In the genomic region with DNA sequence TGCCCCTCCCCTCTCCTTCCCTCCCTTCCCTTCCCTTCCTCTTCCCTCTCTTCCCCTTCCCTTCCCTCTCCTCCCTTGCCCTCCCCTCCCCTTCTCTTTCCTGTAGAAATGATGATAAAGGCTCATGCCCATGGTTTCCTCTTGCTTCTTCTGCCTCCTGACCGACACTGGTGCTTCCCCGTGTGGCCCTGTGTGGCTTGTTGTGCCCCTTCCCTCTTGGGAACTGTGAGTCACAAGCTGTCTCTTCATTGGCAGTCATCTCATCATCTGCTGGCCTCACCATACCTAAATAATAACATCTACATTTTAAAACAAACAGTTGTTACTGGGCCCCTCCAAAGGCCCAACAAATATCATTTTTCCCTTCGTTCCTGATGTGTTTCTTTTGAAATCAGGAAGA, we compare ENCODE assay signal across 18 cellular contexts. TPM values are rescaled to one million over a fixed set of nuclear protein-coding genes. Genes with fewer than 3 reads are reported as not detected.
A peak's percentile ranks its signal among the peaks of the same experiment; 100 is the strongest.
DNase-seq lines count a peak whose midpoint lies in the region; ATAC-seq and TF ChIP-seq lines count a peak whose summit lies in the region.
"Had no signal": no experiment of that assay in that cellular context is flagged by ENCODE, and none has a peak within 500 bp of the region (broad histone marks: within the 10 kb centered on the region; RNA-seq: fewer than 3 reads in every experiment).

No MANE protein-coding gene starts in this region.

- H3K79me2 ChIP-seq in fibroblast of lung (ENCODE audit: control insufficient read depth, insufficient read depth, low read length) = no peaks in the 10 kb centered on the region

- H3K27ac ChIP-seq in AG04450 (ENCODE audit: low read depth, low read length) = peak overlapping the region; percentile 97
- peak overlapping the region; percentile 68 for H3K27ac ChIP-seq in fibroblast of lung (ENCODE audit: insufficient read depth, low read length)
- H3K27ac ChIP-seq: adrenal gland, ovary, RWPE1 had no signal

- H2AFZ ChIP-seq in fibroblast of lung (ENCODE audit: low read length) = peak overlapping the region; percentile 75

- H3K9me3 ChIP-seq in AG04450 (ENCODE audit: control insufficient read depth, insufficient read depth, low read length) (no peaks in the 10 kb centered on the region), fibroblast of lung (ENCODE audit: control insufficient read depth, insufficient read depth, low read depth, low read length) (no peaks in the 10 kb centered on the region)
- H3K9me3 ChIP-seq: adrenal gland, ovary had no signal

- H3K4me3 ChIP-seq in AG04450 (ENCODE audit: low read depth, low read length) (no peak overlapping the region), fibroblast of lung (replicated peaks in 1 of 4; ENCODE audit: control extremely low read depth in 1 of 4, insufficient read depth in 1 of 4, low read depth in 3 of 4, low read length in 4 of 4) (no peak overlapping the region)
- H3K4me3 ChIP-seq: adrenal gland, ovary had no signal

- ATAC-seq in GM18861 (IDR thresholded peaks at IDR 0.05; ENCODE audit: unreplicated experiment) (peak; percentile 88), HG03196 (IDR thresholded peaks at IDR 0.05; ENCODE audit: unreplicated experiment) (peak; percentile 66), GM21526 (IDR thresholded peaks at IDR 0.05; ENCODE audit: low FRiP score, unreplicated experiment) (no peak)
- ATAC-seq: left lobe of liver had no signal

- no peaks in the 10 kb centered on the region for H3K36me3 ChIP-seq in fibroblast of lung (ENCODE audit: control insufficient read depth, insufficient read depth, low read length)
- H3K36me3 ChIP-seq: adrenal gland, ovary had no signal

- POLR2A ChIA-PET in AG04450 (lab: Yijun Ruan, JAX) = interaction anchor here (0.8 to 1.2 kb wide), 3 partner anchors 11 to 14 kb away, joined by 3 to 6 read pairs (median 3); a partner anchor contains a TSS

- H3K27me3 ChIP-seq in AG04450 (ENCODE audit: control insufficient read depth, insufficient read depth, low read length) (no peaks in the 10 kb centered on the region), fibroblast of lung (ENCODE audit: control insufficient read depth, insufficient read depth, low read length) (no peaks in the 10 kb centered on the region)
- H3K27me3 ChIP-seq: adrenal gland, ovary had no signal

- no peak overlapping the region for H3K9ac ChIP-seq in fibroblast of lung (ENCODE audit: insufficient read depth, low read length)

- no peaks in the 10 kb centered on the region for H4K20me1 ChIP-seq in fibroblast of lung (ENCODE audit: control insufficient read depth, extremely low read depth, insufficient read depth, low read length)

- DNase-seq in AG04450 (ENCODE audit: low read depth, low spot score) (no peak), fibroblast of lung (ENCODE audit: low read depth in 2 of 2) (no peak), inferior parietal cortex (ENCODE audit: extremely low spot score) (no peak), SKM-1 (lab: John Stamatoyannopoulos, UW; ENCODE audit: unreplicated experiment) (no peak), iPS-NIHi11 (ENCODE audit: low spot score) (no peak)
- DNase-seq: activated CD4-positive, CD25-positive, alpha-beta regulatory T cell treated with anti-CD3 and anti-CD28 coated beads, Interleukin-2, amount 50 U/mL, for 72 hours; adrenal gland; GDM1; H7; KG1; NCI-H1417; NCI-H2227 treated with DMSO at 0.1 percent for 48 hours; ovary had no signal

- CTCF ChIA-PET in AG04450 (lab: Charles Lee) = interaction anchor here (0.6 to 2.4 kb wide), 2 partner anchors 12 to 177 kb away, joined by 6 to 15 read pairs; a partner anchor contains a TSS

- H3K4me1 ChIP-seq in fibroblast of lung (ENCODE audit: control insufficient read depth, extremely low read depth, insufficient read depth, low read length) = peaks cover 12% of the 10 kb centered on the region
- H3K4me1 ChIP-seq: adrenal gland had no signal

- H3K4me2 ChIP-seq in fibroblast of lung (ENCODE audit: extremely low read depth, insufficient read depth, low read length) = no peak overlapping the region

- no peak for TF ChIP-seq CTCF in AG04450 (IDR thresholded peaks at IDR 0.05; ENCODE audit: low read depth, low read length)
- no peak for TF ChIP-seq CTCF in fibroblast of lung (conservative IDR thresholded peaks at IDR 0.05 in 1 of 2, IDR thresholded peaks at IDR 0.05 in 1 of 2; ENCODE audit: low read depth in 1 of 2, low read length in 2 of 2)

RNA-seq across cellular contexts. Expression of a gene that starts 11.7 kb away (rescaled TPM):
- polyA plus RNA-seq in AG04450 (2011; rRNA removed) (7.9 and 9.1 TPM in 2 replicates), fibroblast of lung (13.5 and 23.2 TPM in 2 replicates)
- 6.9 and 8.4 TPM in 2 replicates for polyA minus RNA-seq in AG04450 (2011; rRNA and poly(A)+ RNA removed)
- 21.3 and 23.0 TPM in 2 replicates for total RNA-seq in fibroblast of lung
- polyA plus RNA-seq in fibroblast of lung (2012) = 9.0 and 12.1 TPM in 2 replicates
- polyA minus RNA-seq in fibroblast of lung (ENCODE audit: low replicate concordance) = 0.94 and 2.0 TPM in 2 replicates

RNA-seq across cellular contexts. Expression of a gene that starts 48.2 kb away (rescaled TPM):
- polyA plus RNA-seq in AG04450 (2011; rRNA removed) (10.2 and 14.4 TPM in 2 replicates), fibroblast of lung (16.0 and 19.4 TPM in 2 replicates)
- 1.9 and 3.5 TPM in 2 replicates for polyA minus RNA-seq in AG04450 (2011; rRNA and poly(A)+ RNA removed)
- total RNA-seq in fibroblast of lung = 21.1 and 33.9 TPM in 2 replicates
- 14.6 and 15.5 TPM in 2 replicates for polyA plus RNA-seq in fibroblast of lung (2012)
- 0.43 and 3.9 TPM in 2 replicates for polyA minus RNA-seq in fibroblast of lung (ENCODE audit: low replicate concordance)

RNA-seq across cellular contexts. Expression of a gene that starts 48.5 kb away (rescaled TPM):
- polyA plus RNA-seq in AG04450 (2011; rRNA removed) (19.5 and 22.7 TPM in 2 replicates), fibroblast of lung (36.0 and 48.4 TPM in 2 replicates)
- polyA minus RNA-seq in AG04450 (2011; rRNA and poly(A)+ RNA removed) = 21.1 and 29.4 TPM in 2 replicates
- total RNA-seq in fibroblast of lung = 33.6 and 49.9 TPM in 2 replicates
- polyA plus RNA-seq in fibroblast of lung (2012) = 42.3 and 52.7 TPM in 2 replicates
- 2.9 and 6.8 TPM in 2 replicates for polyA minus RNA-seq in fibroblast of lung (ENCODE audit: low replicate concordance)
